In the genomic region with DNA sequence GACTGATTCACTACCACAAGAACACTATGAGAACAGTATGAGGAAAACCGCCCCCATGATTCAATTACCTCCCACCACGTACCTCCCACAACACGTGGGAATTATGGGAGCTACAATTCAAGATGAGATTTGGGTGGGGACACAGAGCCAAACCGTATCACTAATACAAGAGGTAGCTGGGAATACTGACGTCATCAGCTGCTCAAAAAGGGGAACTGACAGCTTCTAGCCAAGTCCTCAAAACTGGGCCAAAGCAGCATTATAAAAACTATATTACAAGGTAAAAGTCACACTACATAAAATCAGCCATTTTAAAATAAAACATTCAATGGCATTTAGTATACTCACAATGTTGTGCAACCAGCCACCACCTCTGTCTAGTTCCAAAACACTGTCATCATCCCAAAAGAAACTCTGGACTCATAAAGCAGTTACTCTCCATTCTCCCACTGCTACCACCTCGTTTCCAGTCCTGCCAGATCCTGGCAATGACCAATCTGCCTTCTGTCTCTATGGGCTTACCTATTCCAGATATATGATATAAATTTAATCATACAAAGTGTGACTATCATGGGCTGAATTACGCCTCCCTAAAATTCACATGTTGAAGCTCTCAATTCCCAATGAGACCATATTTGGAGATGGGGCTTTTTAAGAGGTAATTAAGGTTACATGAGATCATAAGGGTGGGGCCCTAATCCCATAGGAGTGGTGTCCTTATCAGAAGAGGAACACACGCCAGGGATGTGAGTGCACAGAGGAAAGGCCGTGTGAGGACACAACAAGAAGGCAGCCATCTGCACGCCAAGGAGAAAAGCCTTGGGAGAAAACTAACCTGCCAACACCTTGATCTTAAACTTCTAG, we compare ENCODE assay signal across 14 cellular contexts.
"Had no signal": no experiment of that assay in that cellular context is flagged by ENCODE, and none has a peak within 500 bp of the region (broad histone marks: within the 10 kb centered on the region; RNA-seq: fewer than 3 reads in every experiment).

No MANE protein-coding gene starts in this region.

- H3K4me1 Mint-ChIP-seq: endodermal cell, neural crest cell, T-helper 17 cell had no signal

- DNase-seq: activated gamma-delta T cell; activated T-cell treated with anti-CD3 and anti-CD28 coated beads, Interleukin-2, amount 50 U/mL, for 4 hours; anterior cingulate cortex; dermis blood vessel endothelial cell; endodermal cell; erythroblast; mesenchymal stem cell; stimulated activated CD4-positive, alpha-beta T cell treated with anti-CD3 and anti-CD28 coated beads, Interleukin-4, amount 100 ng/mL, for 4 hours; stomach; T-helper 17 cell had no signal

- H3K36me3 Mint-ChIP-seq: activated naive CD8-positive, alpha-beta T cell had no signal

- H3K4me3 Mint-ChIP-seq: activated naive CD8-positive, alpha-beta T cell; activated T-cell treated with anti-CD3 and anti-CD28 coated beads, Interleukin-2, amount 50 U/mL, for 4 hours; endodermal cell; neural crest cell; T-helper 17 cell had no signal

- ATAC-seq: activated CD4-positive, CD25-positive, alpha-beta regulatory T cell treated with anti-CD3 and anti-CD28 coated beads, Interleukin-2, amount 50 U/mL, for 24 hours; activated T-cell treated with anti-CD3 and anti-CD28 coated beads, Interleukin-2, amount 50 U/mL, for 4 hours; left lobe of liver; T-helper 17 cell had no signal

- H3K27ac Mint-ChIP-seq: activated naive CD8-positive, alpha-beta T cell; endodermal cell; T-helper 17 cell had no signal
